ENCODE assay signal across 8 cellular contexts in the genomic region with DNA sequence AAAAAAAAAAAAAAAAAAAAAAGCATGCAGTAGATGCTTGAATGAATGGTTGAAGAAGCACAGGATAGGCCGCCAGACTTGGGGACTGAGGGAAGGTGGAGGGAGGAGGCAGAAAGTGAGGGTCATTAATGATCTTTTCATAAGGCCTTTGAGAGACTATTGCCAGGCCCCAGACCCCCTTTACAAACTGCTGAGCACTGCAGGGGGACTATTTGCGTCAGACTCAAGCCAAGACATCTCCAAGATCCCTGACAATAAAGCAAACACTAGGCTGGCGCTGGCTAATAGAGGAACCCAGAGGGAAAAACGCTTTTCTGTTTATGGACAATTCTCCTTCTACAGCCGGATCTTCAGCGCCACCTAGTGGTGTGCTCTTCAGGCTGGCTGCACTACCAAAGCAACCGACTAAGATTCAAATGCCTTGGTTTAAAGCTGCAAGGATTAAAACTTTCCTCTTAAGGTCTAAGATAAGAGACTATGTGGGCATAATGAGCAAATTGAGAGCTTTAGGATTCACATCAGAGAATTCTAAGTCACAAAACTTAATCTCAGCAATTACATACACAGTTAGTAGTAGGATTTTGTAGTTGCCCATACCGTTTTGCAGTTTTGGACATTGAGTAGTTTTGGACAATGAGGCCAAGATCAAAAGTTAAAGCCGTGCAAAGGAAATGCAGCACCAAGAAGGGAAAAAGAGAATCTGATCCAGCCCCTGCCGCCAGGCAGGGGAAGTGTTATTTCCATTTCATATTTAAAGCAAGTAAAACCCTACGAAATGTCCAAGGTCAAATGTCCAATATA. TPM values are rescaled to one million over a fixed set of nuclear protein-coding genes. Genes with fewer than 3 reads are reported as not detected.
DNase-seq lines count a peak whose midpoint lies in the region; ATAC-seq, FAIRE-seq and TF ChIP-seq lines count a peak whose summit lies in the region.

No MANE protein-coding gene starts in this region.

- no peaks in the 10 kb centered on the region; the same call in 1 of the 2 replicates for H3K79me1 ChIP-seq in H1 (ENCODE audit: low read depth, low read length)
- no peaks in the 10 kb centered on the region for H3K79me1 ChIP-seq in mesendoderm (ENCODE audit: low read length)

- H3K9ac ChIP-seq in H1 (replicated peaks in 1 of 4; ENCODE audit: extremely low read depth in 1 of 4, low read depth in 3 of 4, low read length in 3 of 4) = no peak overlapping the region
- H3K9ac ChIP-seq in mesendoderm (ENCODE audit: low read length) = no peak overlapping the region

- H2BK15ac ChIP-seq in H1 (ENCODE audit: low read length) (no peak overlapping the region), mesendoderm (replicated peaks; ENCODE audit: low read depth) (no peak overlapping the region)

- H2BK120ac ChIP-seq in H1 (replicated peaks; ENCODE audit: low read depth, low read length) = no peak overlapping the region
- H2BK120ac ChIP-seq in mesendoderm (ENCODE audit: low read depth, low read length) = no peak overlapping the region

- H3K56ac ChIP-seq in H1 (replicated peaks; ENCODE audit: insufficient read length, low read depth, low read length) = no peak overlapping the region
- H3K56ac ChIP-seq in mesendoderm (ENCODE audit: low read length) = no peak overlapping the region

- TF ChIP-seq EP300 in H1 (IDR thresholded peaks at IDR 0.05; ENCODE audit: borderline replicate concordance in 1 of 2, low read depth in 2 of 2, low read length in 2 of 2) = no peak

- H3K14ac ChIP-seq in H1 (ENCODE audit: insufficient read length) = no peak overlapping the region

- no peak overlapping the region for H4K91ac ChIP-seq in H1 (replicated peaks; ENCODE audit: insufficient read length, low read length)

- no peaks in the 10 kb centered on the region for H4K20me1 ChIP-seq in H1 (replicated peaks in 1 of 2; ENCODE audit: control insufficient read depth in 1 of 2, insufficient read depth in 2 of 2, low read length in 2 of 2)

- no peaks in the 10 kb centered on the region for H3K36me3 Mint-ChIP-seq in activated CD8-positive, alpha-beta T cell treated with anti-CD3 and anti-CD28 coated beads for 36 hours (ENCODE audit: low read depth)

- H2AFZ ChIP-seq in H1 (ENCODE audit: low read length) = no peak overlapping the region

- no peak overlapping the region for H3K18ac ChIP-seq in H1 (ENCODE audit: extremely low read depth, low read length)
- no peak overlapping the region for H3K18ac ChIP-seq in mesendoderm (ENCODE audit: low read length)

- no peak overlapping the region for H2AK5ac ChIP-seq in H1 (ENCODE audit: low read depth, low read length)
- no peak overlapping the region for H2AK5ac ChIP-seq in mesendoderm (ENCODE audit: low read length)

- H4K5ac ChIP-seq in H1 (ENCODE audit: insufficient read length, low read depth, low read length) (no peak overlapping the region), mesendoderm (ENCODE audit: low read length) (no peak overlapping the region)

- peak; percentile 90 for TF ChIP-seq CTCF in GM12874 (IDR thresholded peaks at IDR 0.05; ENCODE audit: insufficient read depth, low read depth, low read length)
- TF ChIP-seq CTCF in activated CD8-positive, alpha-beta T cell treated with anti-CD3 and anti-CD28 coated beads for 36 hours (IDR thresholded peaks at IDR 0.05) = peak; percentile 92
- peak; percentile 76 to 93 (median 88) for TF ChIP-seq CTCF in H1 (IDR thresholded peaks at IDR 0.05; ENCODE audit: control extremely low read depth in 1 of 3, insufficient read depth in 1 of 3, low read depth in 1 of 3, low read length in 3 of 3)

- H3K27ac ChIP-seq in H1 (ENCODE audit: low read depth, low read length) (no peak overlapping the region; the same call in 1 of the 2 replicates), mesendoderm (ENCODE audit: low read depth, low read length) (no peak overlapping the region)

- FAIRE-seq in H1 (lab: Jason Lieb, UNC) = peak; percentile 93

- H3K4me2 ChIP-seq in H1 (ENCODE audit: insufficient read depth in 1 of 2, low read depth in 2 of 2, low read length in 2 of 2) = no peak overlapping the region
- no peak overlapping the region for H3K4me2 ChIP-seq in mesendoderm (ENCODE audit: low read length)

- DNase-seq in HT-29 (ENCODE audit: low spot score) = peak; percentile 95
- DNase-seq in NCI-H82 (lab: John Stamatoyannopoulos, UW) = peak; percentile 89
- DNase-seq in activated CD8-positive, alpha-beta T cell treated with anti-CD3 and anti-CD28 coated beads for 36 hours = peak; percentile 77
- DNase-seq in H1 (ENCODE audit: low read depth in 1 of 2, low spot score in 2 of 2) = peak in 1 of 2 experiments; percentile 79
- peak; percentile 79 for DNase-seq in mesendoderm
- DNase-seq in stimulated activated CD8-positive, alpha-beta memory T cell treated with anti-CD3 and anti-CD28 coated beads, Interleukin-2, amount 100 ng/mL, for 1 hour (ENCODE audit: low read depth in 2 of 2) = peak; percentile 14 to 34

- peak; percentile 72 for ATAC-seq in activated CD8-positive, alpha-beta T cell treated with anti-CD3 and anti-CD28 coated beads for 36 hours
- ATAC-seq in HG02642 (IDR thresholded peaks at IDR 0.05; ENCODE audit: poor library complexity, unreplicated experiment) = no peak

- H3K27me3 ChIP-seq in H1 (replicated peaks in 1 of 4; ENCODE audit: control insufficient read depth in 3 of 4, extremely low read depth in 1 of 4, insufficient read depth in 3 of 4, low read length in 3 of 4) = no peaks in the 10 kb centered on the region
- no peaks in the 10 kb centered on the region for H3K27me3 ChIP-seq in mesendoderm (ENCODE audit: insufficient read depth, low read length, poor library complexity)

- TF ChIP-seq RAD21 in H1 (IDR thresholded peaks at IDR 0.05 in 1 of 2, conservative IDR thresholded peaks at IDR 0.05 in 1 of 2; ENCODE audit: low read depth in 2 of 2, low read length in 2 of 2) = peak; percentile 97 to 98

- H2BK12ac ChIP-seq in H1 (ENCODE audit: low read depth, low read length) = no peak overlapping the region

- no peak overlapping the region for H3K27ac Mint-ChIP-seq in activated CD8-positive, alpha-beta T cell treated with anti-CD3 and anti-CD28 coated beads for 36 hours

- CTCF ChIA-PET in activated CD8-positive, alpha-beta T cell treated with anti-CD3 and anti-CD28 coated beads for 36 hours (lab: Charles Lee) = interaction anchor here (0.6 to 3.3 kb wide), 38 partner anchors 9 to 722 kb away, joined by 3 to 33 read pairs (median 4); a partner anchor contains a TSS
- CTCF ChIA-PET in H1 (lab: Charles Lee; ENCODE audit: partially characterized antibody) = interaction anchor here (0.5 to 5.3 kb wide), 62 partner anchors 8 to 1291 kb away, joined by 3 to 54 read pairs (median 4); no protein-coding TSS in a partner anchor

- H3K4ac ChIP-seq in H1 (replicated peaks; ENCODE audit: insufficient read length, low read depth, low read length) (no peak overlapping the region), mesendoderm (ENCODE audit: low read depth, low read length) (no peak overlapping the region)

- H3K4me3 ChIP-seq in H1 (ENCODE audit: extremely low read depth in 1 of 4, insufficient read depth in 2 of 4, low read depth in 3 of 4, low read length in 4 of 4) = no peak overlapping the region
- no peak overlapping the region for H3K4me3 ChIP-seq in mesendoderm (ENCODE audit: low read length)

- no peaks in the 10 kb centered on the region for H3K79me2 ChIP-seq in H1 (ENCODE audit: control insufficient read depth in 1 of 2, insufficient read depth in 2 of 2, low read length in 2 of 2)
- H3K79me2 ChIP-seq in mesendoderm (ENCODE audit: control insufficient read depth, insufficient read depth, low read length) = no peaks in the 10 kb centered on the region

- H2BK5ac ChIP-seq in H1 (ENCODE audit: low read depth, low read length) = no peak overlapping the region
- no peak overlapping the region for H2BK5ac ChIP-seq in mesendoderm (ENCODE audit: low read length)

- no peak overlapping the region for H2BK20ac ChIP-seq in H1 (ENCODE audit: low read length)

- H3K9me3 ChIP-seq in H1 (ENCODE audit: insufficient read depth in 2 of 2, low read depth in 1 of 2, low read length in 1 of 2) = no peaks in the 10 kb centered on the region

- no peak overlapping the region for H3K4me3 Mint-ChIP-seq in activated CD8-positive, alpha-beta T cell treated with anti-CD3 and anti-CD28 coated beads for 36 hours

- H3K23ac ChIP-seq in H1 (ENCODE audit: insufficient read length) (no peak overlapping the region), mesendoderm (ENCODE audit: low read length) (no peak overlapping the region)

- H3K4me1 Mint-ChIP-seq in activated CD8-positive, alpha-beta T cell treated with anti-CD3 and anti-CD28 coated beads for 36 hours (ENCODE audit: low read depth) = no peaks in the 10 kb centered on the region

- POLR2A ChIA-PET in activated CD8-positive, alpha-beta T cell treated with anti-CD3 and anti-CD28 coated beads for 36 hours (lab: Charles Lee) = no interaction called here
- POLR2A ChIA-PET in H1 (lab: Charles Lee; ENCODE audit: partially characterized antibody) = no interaction called here

- H3K4me1 ChIP-seq in H1 (replicated peaks in 1 of 4; ENCODE audit: control insufficient read depth in 3 of 4, insufficient read depth in 4 of 4, low read length in 3 of 4) = no peaks in the 10 kb centered on the region
- H3K4me1 ChIP-seq in mesendoderm (ENCODE audit: control insufficient read depth, low read depth, low read length) = no peaks in the 10 kb centered on the region

- H4K8ac ChIP-seq in H1 (ENCODE audit: extremely low read depth, insufficient read depth, low read length) (no peak overlapping the region), mesendoderm (ENCODE audit: low read depth, low read length) (no peak overlapping the region)

- no peaks in the 10 kb centered on the region for H3K9me3 Mint-ChIP-seq in activated CD8-positive, alpha-beta T cell treated with anti-CD3 and anti-CD28 coated beads for 36 hours

- no peaks in the 10 kb centered on the region for H3K23me2 ChIP-seq in H1 (ENCODE audit: low read depth, low read length)

- no peak for TF ChIP-seq POLR2A in H1 (IDR thresholded peaks at IDR 0.05; ENCODE audit: control extremely low read depth in 1 of 2, low read depth in 2 of 2, low read length in 2 of 2)

- H3K27me3 Mint-ChIP-seq in activated CD8-positive, alpha-beta T cell treated with anti-CD3 and anti-CD28 coated beads for 36 hours = peaks cover 12% of the 10 kb centered on the region

- no peaks in the 10 kb centered on the region for H3K36me3 ChIP-seq in H1 (ENCODE audit: control insufficient read depth in 2 of 4, insufficient read depth in 4 of 4, low read length in 3 of 4)
- H3K36me3 ChIP-seq in mesendoderm (ENCODE audit: control insufficient read depth, insufficient read depth, low read length) = no peaks in the 10 kb centered on the region

- intact Hi-C loops in activated CD8-positive, alpha-beta T cell treated with anti-CD3 and anti-CD28 coated beads for 36 hours (cut with micrococcal nuclease) = no loop called here

- 38% methylated on average over 11 of the region's 11 CpGs; no CpG with 5 or more reads in 1 of the 2 experiments for WGBS in H1 (ENCODE audit: extremely low coverage in 1 of 2, insufficient coverage in 1 of 2, insufficient read length in 1 of 2, insufficient replicate concordance in 2 of 2, low coverage in 1 of 2, low lambda C conversion rate in 2 of 2, missing lambda C conversion rate in 1 of 2), 2 experiments
- WGBS in mesendoderm (ENCODE audit: extremely low coverage, insufficient coverage, low lambda C conversion rate) = no CpG with 5 or more reads among the region's 11 CpGs

RNA-seq across cellular contexts. Expression of a gene that starts 17.9 kb away (rescaled TPM):
- 22.1 and 26.4 TPM in 2 replicates for total RNA-seq in HT-29 (2014; rRNA removed; shearing (Covaris generic))
- total RNA-seq in activated CD8-positive, alpha-beta T cell treated with anti-CD3 and anti-CD28 coated beads for 36 hours = 10 to 100 TPM; 70.1 to 73.7 TPM
- total RNA-seq in H1 (2021; fragmentation: NEBNext Ultra II Directional; extraction: Animal tissue kit (Norgen Biotek cat#: 25700)) = 30.0 and 34.0 TPM in 2 replicates
- polyA plus RNA-seq in H1 (2011; rRNA removed) = 19.9 and 25.8 TPM in 2 replicates
- polyA plus RNA-seq in H1 (2011; cell fraction: cytosol; rRNA removed) = 29.2 TPM
- polyA plus RNA-seq in H1 (2011; cell fraction: nucleus; rRNA removed) = 36.8 TPM
- polyA plus RNA-seq in H1 (2012, experiment 1 of 2) = 18.9 to 23.0 TPM (median 21.6 TPM) in 4 replicates
- polyA plus RNA-seq in H1 (2012, experiment 2 of 2) = 7.0 TPM
- polyA plus RNA-seq in H1 (2013, experiment 1 of 2) = 25.1 TPM
- polyA plus RNA-seq in H1 (2013, experiment 2 of 2) = 26.4 TPM
- polyA minus RNA-seq in H1 (2011; rRNA and poly(A)+ RNA removed) = 36.6 and 38.8 TPM in 2 replicates
- 11.2 TPM for polyA minus RNA-seq in H1 (2011; cell fraction: cytosol; rRNA and poly(A)+ RNA removed)
- 61.6 TPM for polyA minus RNA-seq in H1 (2011; cell fraction: nucleus; rRNA and poly(A)+ RNA removed)
- polyA plus RNA-seq in mesendoderm (2013, experiment 1 of 2) = 26.2 TPM
- polyA plus RNA-seq in mesendoderm (2013, experiment 2 of 2) = 29.0 TPM
